In the genomic region with DNA sequence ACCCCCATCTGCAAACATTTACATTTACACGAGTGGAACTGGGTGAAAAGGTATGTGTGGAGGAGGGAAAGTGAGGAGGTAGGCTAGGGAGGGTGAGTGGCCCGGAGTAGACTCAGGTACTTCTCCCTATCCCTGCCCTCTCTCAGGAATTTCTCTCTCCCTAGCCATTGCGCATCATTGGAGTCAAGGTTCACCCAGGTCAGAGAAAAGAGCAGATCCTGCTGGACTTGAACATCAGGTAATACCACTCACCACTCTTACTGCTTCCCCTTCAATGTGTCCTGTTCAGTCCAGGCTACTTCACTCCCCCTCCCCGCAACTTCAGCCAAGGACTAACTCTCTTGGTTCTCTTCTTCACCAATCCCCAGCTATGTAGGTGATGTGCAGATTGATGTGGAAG, we compare ENCODE assay signal across 1 cellular context.
TF ChIP-seq lines count a peak whose summit lies in the region.

No MANE protein-coding gene starts in this region.

TF ChIP-seq in HepG2, 621 proteins besides CTCF, POLR2A, EP300 and RAD21:
- TF ChIP-seq ZNF766 (CRISPR knock-in tag; IDR thresholded peaks at IDR 0.05; ENCODE audit: borderline replicate concordance) = no peak
TF ChIP-seq in HepG2: peak in this region for 0.
